ENCODE assay signal across 11 cellular contexts in genomic region chr5:7871560-7872113, GRCh38. TPM values are rescaled to one million over a fixed set of nuclear protein-coding genes. Genes with fewer than 3 reads are reported as not detected.
A peak's percentile ranks its signal among the peaks of the same experiment; 100 is the strongest.
DNase-seq lines count a peak whose midpoint lies in the region; ATAC-seq, FAIRE-seq and TF ChIP-seq lines count a peak whose summit lies in the region.
"Had no signal": no experiment of that assay in that cellular context is flagged by ENCODE, and none has a peak within 500 bp of the region (broad histone marks: within the 10 kb centered on the region; RNA-seq: fewer than 3 reads in every experiment).

No MANE protein-coding gene starts in this region.

- peak overlapping the region; percentile 95 for H3K4me3 ChIP-seq in CD4-positive, CD25-positive, alpha-beta regulatory T cell (ENCODE audit: low read depth, low read length)

- no peak for FAIRE-seq in urothelium cell line (lab: Jason Lieb, UNC)

- H3K27me3 Mint-ChIP-seq in CD4-positive, CD25-positive, alpha-beta regulatory T cell: no peaks in the 10 kb centered on the region
- peaks cover 4% of the 10 kb centered on the region for H3K27me3 Mint-ChIP-seq in brain

- H3K4me1 ChIP-seq in CD4-positive, CD25-positive, alpha-beta regulatory T cell (ENCODE audit: control insufficient read depth, insufficient read depth, low read length, poor library complexity, severe bottlenecking): peaks cover 67% of the 10 kb centered on the region

- H3K4me1 Mint-ChIP-seq in CD4-positive, CD25-positive, alpha-beta regulatory T cell: peaks cover 31 to 79% (median 58%) of the 10 kb centered on the region in 4 donors
- H3K4me1 Mint-ChIP-seq in brain: peaks cover 55% of the 10 kb centered on the region

- no peak for ATAC-seq in CD4-positive, CD25-positive, alpha-beta regulatory T cell (ENCODE audit: low read depth in 2 of 2)
- ATAC-seq in GM19351 (IDR thresholded peaks at IDR 0.05; ENCODE audit: unreplicated experiment) (peak; percentile 24), HG03558 (IDR thresholded peaks at IDR 0.05; ENCODE audit: extremely low read depth, unreplicated experiment) (peak; percentile 22), GM19324 (IDR thresholded peaks at IDR 0.05; ENCODE audit: low FRiP score, unreplicated experiment) (no peak)

- H3K9me3 ChIP-seq in CD4-positive, CD25-positive, alpha-beta regulatory T cell (ENCODE audit: control insufficient read depth in 2 of 2, low read length in 2 of 2): no peaks in the 10 kb centered on the region

- no peaks in the 10 kb centered on the region for H3K9me3 Mint-ChIP-seq in CD4-positive, CD25-positive, alpha-beta regulatory T cell
- H3K9me3 Mint-ChIP-seq in brain: peaks cover 0 to 2% (median 0%) of the 10 kb centered on the region in 5 experiments

- peaks cover 25% of the 10 kb centered on the region for H3K36me3 ChIP-seq in CD4-positive, CD25-positive, alpha-beta regulatory T cell (ENCODE audit: control insufficient read depth, insufficient read depth, low read length)

- H3K4me3 Mint-ChIP-seq in CD4-positive, CD25-positive, alpha-beta regulatory T cell: peak overlapping the region; percentile 75 to 96 (median 94)
- H3K4me3 Mint-ChIP-seq in brain: peak overlapping the region; percentile 34 to 93 (median 60)

- peak in 1 of 3 donors; percentile 40 for DNase-seq in CD4-positive, CD25-positive, alpha-beta regulatory T cell
- DNase-seq in NCI-H510A (lab: John Stamatoyannopoulos, UW) (no peak), urothelium cell line (ENCODE audit: low spot score) (no peak)
- no peak for DNase-seq in activated CD4-positive, CD25-positive, alpha-beta regulatory T cell treated with anti-CD3 and anti-CD28 coated beads, Interleukin-2, amount 50 U/mL, for 72 hours
- DNase-seq: anterior cingulate cortex, NCI-H2227 treated with DMSO at 0.1 percent for 48 hours had no signal

- no peaks in the 10 kb centered on the region for H3K27me3 ChIP-seq in CD4-positive, CD25-positive, alpha-beta regulatory T cell (ENCODE audit: control insufficient read depth, insufficient read depth, low read length)

- no peak for TF ChIP-seq CTCF in brain (conservative IDR thresholded peaks at IDR 0.05)

- peak overlapping the region; percentile 82 for H3K27ac ChIP-seq in CD4-positive, CD25-positive, alpha-beta regulatory T cell (ENCODE audit: insufficient read depth, low read length, poor library complexity, severe bottlenecking)
- H3K27ac ChIP-seq: C4-2B had no signal

- H3K36me3 Mint-ChIP-seq in CD4-positive, CD25-positive, alpha-beta regulatory T cell: peaks cover 18% of the 10 kb centered on the region
- H3K36me3 Mint-ChIP-seq in brain: peaks cover 18% of the 10 kb centered on the region

- peak overlapping the region; percentile 58 to 91 (median 90) for H3K27ac Mint-ChIP-seq in CD4-positive, CD25-positive, alpha-beta regulatory T cell
- H3K27ac Mint-ChIP-seq in brain: no peak overlapping the region

RNA-seq across cellular contexts. Expression of gene MTRR, which starts 2.7 kb away (rescaled TPM):
- 101 TPM for total RNA-seq in CD4-positive, CD25-positive, alpha-beta regulatory T cell
- 10 to 100 TPM; 39.1 to 73.5 (median 52.9) TPM for polyA plus RNA-seq in CD4-positive, CD25-positive, alpha-beta regulatory T cell
- 19.1 TPM for polyA plus RNA-seq in brain (ENCODE audit: insufficient read depth, low read depth, low replicate concordance)

RNA-seq across cellular contexts. Expression of gene FASTKD3, which starts 2.8 kb away (rescaled TPM):
- total RNA-seq in CD4-positive, CD25-positive, alpha-beta regulatory T cell: 7.0 TPM
- polyA plus RNA-seq in CD4-positive, CD25-positive, alpha-beta regulatory T cell: 10 to 100 TPM; 11.5 to 16.8 (median 15.6) TPM
- 5.3 TPM for polyA plus RNA-seq in brain (ENCODE audit: insufficient read depth, low read depth, low replicate concordance)

RNA-seq across cellular contexts. Expression of gene CFAP90, which starts 20.7 kb away (rescaled TPM):
- not detected for total RNA-seq in CD4-positive, CD25-positive, alpha-beta regulatory T cell
- polyA plus RNA-seq in CD4-positive, CD25-positive, alpha-beta regulatory T cell: not detected
- 8.7 TPM for polyA plus RNA-seq in brain (ENCODE audit: insufficient read depth, low read depth, low replicate concordance)

Comparison
In these comparisons a context has a peak if more than half of its experiments do, and no peak if none do; other contexts are left out.
1. ATAC-seq: peak in GM19351 (single experiment) and HG03558 (single experiment); none in CD4-positive, CD25-positive, alpha-beta regulatory T cell (0 of 2) and GM19324 (single experiment).
2. H3K27ac Mint-ChIP-seq: peak in CD4-positive, CD25-positive, alpha-beta regulatory T cell (3 of 3); none in brain (0 of 5).